Comparison of ENCODE assay signal across 8 cellular contexts in the genomic region with DNA sequence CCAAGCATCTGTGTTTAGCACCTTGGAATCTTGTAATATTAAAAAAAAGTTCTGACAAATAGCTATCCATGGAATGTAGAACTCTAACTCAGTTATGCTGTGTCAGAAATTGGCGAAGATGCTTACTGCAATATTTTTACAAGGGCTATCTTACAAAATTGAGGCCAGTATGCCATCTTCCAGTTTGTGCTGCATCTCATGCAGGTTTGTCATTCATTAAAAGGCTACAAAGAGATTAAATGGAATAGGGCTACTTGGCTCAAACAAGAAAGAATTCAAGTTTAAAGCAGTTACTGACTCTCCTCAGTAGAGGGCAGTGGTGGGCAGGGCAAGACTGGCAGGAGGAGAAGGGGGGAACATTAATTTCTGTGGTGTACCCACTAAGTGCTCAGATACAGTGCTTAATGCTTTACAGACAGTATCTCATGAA.
A peak's percentile ranks its signal among the peaks of the same experiment; 100 is the strongest.
DNase-seq lines count a peak whose midpoint lies in the region; ATAC-seq and TF ChIP-seq lines count a peak whose summit lies in the region.

No MANE protein-coding gene starts in this region.

- no peaks in the 10 kb centered on the region for H3K36me3 Mint-ChIP-seq in WTC11

- no peaks in the 10 kb centered on the region for H3K27me3 Mint-ChIP-seq in WTC11 (ENCODE audit: low read depth)

- no peaks in the 10 kb centered on the region for H3K27me3 ChIP-seq in GM23248 (replicated peaks; ENCODE audit: insufficient read depth)

- 38 to 64% methylated on average over 1 of the region's 1 CpG for WGBS in GM23248 (ENCODE audit: low coverage in 1 of 2, low lambda C conversion rate in 2 of 2, missing lambda C conversion rate in 2 of 2), 2 experiments

- no peak overlapping the region for H3K27ac ChIP-seq in GM23248

- H3F3A ChIP-seq in GM23248 (ENCODE audit: insufficient read depth), result no peaks in the 10 kb centered on the region

- H3K4me2 ChIP-seq in GM23248 (ENCODE audit: unreplicated experiment), result no peak overlapping the region

- H3K4me3 ChIP-seq in GM23248, result no peak overlapping the region

- DNase-seq in Ammon's horn (ENCODE audit: low spot score), result peak; percentile 25
- peak; percentile 55 for DNase-seq in GM23248
- peak; percentile 17 for DNase-seq in WTC11 (ENCODE audit: low spot score)
- DNase-seq in kidney tubule cell (ENCODE audit: low spot score), result peak; percentile 40
- DNase-seq in OCI-M2 (lab: John Stamatoyannopoulos, UW; ENCODE audit: unreplicated experiment), result no peak

- no peaks in the 10 kb centered on the region for H3K9me3 ChIP-seq in GM23248 (ENCODE audit: low read depth)

- ATAC-seq in WTC11 (peak; percentile 51; the same call in 1 of the 2 replicates), GM21515 (IDR thresholded peaks at IDR 0.05; ENCODE audit: unreplicated experiment) (no peak), HG03097 (IDR thresholded peaks at IDR 0.05; ENCODE audit: low FRiP score, unreplicated experiment) (no peak), GM21619 (IDR thresholded peaks at IDR 0.05; ENCODE audit: unreplicated experiment) (no peak)

- CTCF ChIA-PET in WTC11 (lab: Charles Lee), result interaction anchor here (0.9 to 2.6 kb wide), 4 partner anchors 43 to 156 kb away, joined by 3 to 15 read pairs (median 4); no protein-coding TSS in a partner anchor

- peak; percentile 47; the same call in 1 of the 2 replicates for TF ChIP-seq CTCF in WTC11 (IDR thresholded peaks at IDR 0.05)

- no peaks in the 10 kb centered on the region for H3K79me2 ChIP-seq in GM23248 (ENCODE audit: insufficient read depth)

- H3K36me3 ChIP-seq in GM23248 (ENCODE audit: low read depth), result no peaks in the 10 kb centered on the region

- 0 out of 2 replicates have a peak, but pooled peaks cover 3% of the 10 kb centered on the region for H3K4me1 ChIP-seq in GM23248 (ENCODE audit: insufficient read depth)

- no peaks in the 10 kb centered on the region for H3K9me3 Mint-ChIP-seq in WTC11

- no peak overlapping the region for H3K27ac Mint-ChIP-seq in WTC11

- H4K20me1 ChIP-seq in GM23248 (ENCODE audit: insufficient read depth), result no peaks in the 10 kb centered on the region

- H3K9me2 ChIP-seq in GM23248 (ENCODE audit: insufficient read depth), result no peaks in the 10 kb centered on the region

- H3K4me1 Mint-ChIP-seq in WTC11, result no peaks in the 10 kb centered on the region

- no peak overlapping the region for H3K4me3 Mint-ChIP-seq in WTC11

- in situ Hi-C loops in GM23248 (cut with MboI), result no loop called here

- POLR2A ChIA-PET in WTC11 (lab: Charles Lee), result no interaction called here

- no peak overlapping the region for H3K9ac ChIP-seq in GM23248

- H2AFZ ChIP-seq in GM23248, result no peak overlapping the region

TF ChIP-seq in WTC11, 78 proteins besides CTCF, POLR2A, EP300 and RAD21:
- no peak for TF ChIP-seq SP1 (CRISPR knock-in tag; conservative IDR thresholded peaks at IDR 0.05)
- TF ChIP-seq FOXJ3 (CRISPR knock-in tag; IDR thresholded peaks at IDR 0.05; ENCODE audit: borderline replicate concordance), result no peak
- TF ChIP-seq PRRX2 (CRISPR knock-in tag; IDR thresholded peaks at IDR 0.05), result no peak
- TF ChIP-seq ATF1 (CRISPR knock-in tag; IDR thresholded peaks at IDR 0.05), result no peak
- TF ChIP-seq TCF7 (CRISPR knock-in tag; IDR thresholded peaks at IDR 0.05; ENCODE audit: low read depth), result no peak
- TF ChIP-seq EMX1 (CRISPR knock-in tag; IDR thresholded peaks at IDR 0.05), result no peak
